Comparison of ENCODE assay signal across 36 cellular contexts in genomic region chr18:77853859-77854258, GRCh38.
"Had no signal": no experiment of that assay in that cellular context is flagged by ENCODE, and none has a peak within 500 bp of the region (broad histone marks: within the 10 kb centered on the region; RNA-seq: fewer than 3 reads in every experiment).

No MANE protein-coding gene starts in this region.

- H3K9me3 Mint-ChIP-seq: activated B cell treated with CpG ODN at 0.5 μM for 24 hours; activated CD4-positive, alpha-beta memory T cell treated with anti-CD3 and anti-CD28 coated beads for 36 hours; activated CD4-positive, alpha-beta T cell treated with anti-CD3 and anti-CD28 coated beads, Interleukin-2, amount 10 ng/mL, durations not matched to agents 24 days and 14 days; activated CD8-positive, alpha-beta T cell treated with anti-CD3 and anti-CD28 coated beads for 36 hours; activated naive CD4-positive, alpha-beta T cell treated with anti-CD3 and anti-CD28 coated beads for 36 hours; activated naive CD8-positive, alpha-beta T cell treated with anti-CD3 and anti-CD28 coated beads for 36 hours; activated T-cell treated with anti-CD3 and anti-CD28 coated beads, Interleukin-2, amount 50 U/mL, for 4 hours; activated T-cell treated with anti-CD3 and anti-CD28 coated beads, Interleukin-2, amount 50 U/mL, for 72 hours; activated T-helper 1 cell treated with anti-CD3 and anti-CD28 coated beads, Interleukin-12 subunit alpha, Interleukin-12 subunit beta, Interleukin-2, Interleukin-4 antibody, amounts not matched to agents 30 ng/mL and 10 ng/mL and 1 ng/mL, durations not matched to agents 14 hours and 24 hours and 36 hours; activated T-helper 17 cell treated with anti-CD3 and anti-CD28 coated beads, Interleukin-2, amount 50 U/mL, for 72 hours; T-helper 1 cell treated with Interleukin-12 subunit alpha and Interleukin-12 subunit beta and Interleukin-4 antibody, amounts not matched to agents 30 μg/mL and 1 μg/mL, for 36 hours; T-helper 2 cell treated with Interferon-gamma antibody and Interleukin-4, amounts not matched to agents 5 μg/mL and 100 μg/mL, for 36 hours had no signal

- DNase-seq: activated B cell treated with CpG ODN at 0.5 μM for 24 hours; activated CD4-positive, alpha-beta memory T cell treated with anti-CD3 and anti-CD28 coated beads for 36 hours; activated CD4-positive, alpha-beta T cell treated with anti-CD3 and anti-CD28 coated beads for 4 hours; activated CD4-positive, alpha-beta T cell treated with anti-CD3 and anti-CD28 coated beads, Interleukin-2, amount 10 ng/mL, durations not matched to agents 24 days and 14 days; activated CD4-positive, alpha-beta T cell treated with anti-CD3 and anti-CD28 coated beads, Interleukin-2, amount 50 U/mL, for 1 hour; activated CD4-positive, alpha-beta T cell treated with anti-CD3 and anti-CD28 coated beads, Interleukin-2, amount 50 U/mL, for 4 hours; activated CD4-positive, CD25-positive, alpha-beta regulatory T cell treated with anti-CD3 and anti-CD28 coated beads, Interleukin-2, amount 50 U/mL, for 72 hours; activated CD8-positive, alpha-beta memory T cell treated with anti-CD3 and anti-CD28 coated beads, Interleukin-2, amount 50 U/mL, for 4 hours; activated CD8-positive, alpha-beta T cell treated with anti-CD3 and anti-CD28 coated beads for 36 hours; activated effector memory CD4-positive, alpha-beta T cell treated with anti-CD3 and anti-CD28 coated beads, Interleukin-2, amount 50 U/mL, for 16 hours; activated gamma-delta T cell treated with Interleukin-2 at 50 U/mL for 16 hours; activated naive CD4-positive, alpha-beta T cell; activated naive CD4-positive, alpha-beta T cell treated with anti-CD3 and anti-CD28 coated beads for 36 hours; activated naive CD4-positive, alpha-beta T cell treated with anti-CD3 and anti-CD28 coated beads, Interleukin-2, amount 50 U/mL, for 16 hours; activated naive CD8-positive, alpha-beta T cell treated with anti-CD3 and anti-CD28 coated beads for 36 hours; activated T-cell treated with anti-CD3 and anti-CD28 coated beads for 4 hours; activated T-cell treated with anti-CD3 and anti-CD28 coated beads, Interleukin-2, amount 50 U/mL, for 1 hour; activated T-cell treated with anti-CD3 and anti-CD28 coated beads, Interleukin-2, amount 50 U/mL, for 4 hours; activated T-cell treated with anti-CD3 and anti-CD28 coated beads, Interleukin-2, amount 50 U/mL, for 72 hours; adrenal gland; amniotic stem cell; aorta; body of pancreas; brain microvascular endothelial cell; central memory CD4-positive, alpha-beta T cell; T-helper 2 cell; T-helper 9 cell had no signal

- FAIRE-seq: astrocyte, TTC549 had no signal

- ATAC-seq: activated CD8-positive, alpha-beta T cell treated with anti-CD3 and anti-CD28 coated beads for 36 hours; activated naive CD4-positive, alpha-beta T cell treated with anti-CD3 and anti-CD28 coated beads, Interleukin-2, amount 50 U/mL, for 72 hours; activated T-cell treated with anti-CD3 and anti-CD28 coated beads, Interleukin-2, amount 50 U/mL, for 4 hours; activated T-cell treated with anti-CD3 and anti-CD28 coated beads, Interleukin-2, amount 50 U/mL, for 72 hours; activated T-helper 17 cell treated with anti-CD3 and anti-CD28 coated beads, Interleukin-2, amount 50 U/mL, for 72 hours; body of pancreas had no signal

- H3K4me1 Mint-ChIP-seq: activated B cell treated with CpG ODN at 0.5 μM for 24 hours; activated CD4-positive, alpha-beta T cell treated with anti-CD3 and anti-CD28 coated beads, Interleukin-2, amount 10 ng/mL, durations not matched to agents 24 days and 14 days; activated naive CD8-positive, alpha-beta T cell treated with anti-CD3 and anti-CD28 coated beads for 36 hours; activated T-helper 17 cell treated with anti-CD3 and anti-CD28 coated beads, Interleukin-2, amount 50 U/mL, for 72 hours had no signal

- H3K36me3 ChIP-seq: adrenal gland, brain microvascular endothelial cell, breast epithelium had no signal

- H3K4me1 ChIP-seq: adrenal gland, body of pancreas, breast epithelium had no signal

- H3K36me3 Mint-ChIP-seq: activated CD4-positive, alpha-beta memory T cell treated with anti-CD3 and anti-CD28 coated beads for 36 hours; activated naive CD4-positive, alpha-beta T cell treated with anti-CD3 and anti-CD28 coated beads, Interleukin-2, amount 50 U/mL, for 72 hours; activated naive CD8-positive, alpha-beta T cell treated with anti-CD3 and anti-CD28 coated beads for 36 hours had no signal

- H3K4me3 Mint-ChIP-seq: activated B cell treated with CpG ODN at 0.5 μM for 24 hours; activated CD4-positive, alpha-beta memory T cell treated with anti-CD3 and anti-CD28 coated beads for 36 hours; activated CD4-positive, alpha-beta T cell treated with anti-CD3 and anti-CD28 coated beads, Interleukin-2, amount 10 ng/mL, durations not matched to agents 24 days and 14 days; activated CD8-positive, alpha-beta T cell treated with anti-CD3 and anti-CD28 coated beads for 36 hours; activated naive CD4-positive, alpha-beta T cell treated with anti-CD3 and anti-CD28 coated beads for 36 hours; activated naive CD8-positive, alpha-beta T cell treated with anti-CD3 and anti-CD28 coated beads for 36 hours; activated T-cell treated with anti-CD3 and anti-CD28 coated beads, Interleukin-2, amount 50 U/mL, for 4 hours; activated T-cell treated with anti-CD3 and anti-CD28 coated beads, Interleukin-2, amount 50 U/mL, for 72 hours; activated T-helper 1 cell treated with anti-CD3 and anti-CD28 coated beads, Interleukin-12 subunit alpha, Interleukin-12 subunit beta, Interleukin-2, Interleukin-4 antibody, amounts not matched to agents 30 ng/mL and 10 ng/mL and 1 ng/mL, durations not matched to agents 14 hours and 24 hours and 36 hours; activated T-helper 17 cell treated with anti-CD3 and anti-CD28 coated beads, Interleukin-2, amount 50 U/mL, for 72 hours; T-helper 1 cell treated with Interleukin-12 subunit alpha and Interleukin-12 subunit beta and Interleukin-4 antibody, amounts not matched to agents 30 μg/mL and 1 μg/mL, for 36 hours; T-helper 2 cell treated with Interferon-gamma antibody and Interleukin-4, amounts not matched to agents 5 μg/mL and 100 μg/mL, for 36 hours had no signal

- H3K27ac Mint-ChIP-seq: activated B cell treated with CpG ODN at 0.5 μM for 24 hours; activated CD4-positive, alpha-beta memory T cell treated with anti-CD3 and anti-CD28 coated beads for 36 hours; activated CD4-positive, alpha-beta T cell treated with anti-CD3 and anti-CD28 coated beads, Interleukin-2, amount 10 ng/mL, durations not matched to agents 24 days and 14 days; activated CD8-positive, alpha-beta T cell treated with anti-CD3 and anti-CD28 coated beads for 36 hours; activated naive CD4-positive, alpha-beta T cell treated with anti-CD3 and anti-CD28 coated beads for 36 hours; activated naive CD4-positive, alpha-beta T cell treated with anti-CD3 and anti-CD28 coated beads, Interleukin-2, amount 50 U/mL, for 72 hours; activated naive CD8-positive, alpha-beta T cell treated with anti-CD3 and anti-CD28 coated beads for 36 hours; activated T-cell treated with anti-CD3 and anti-CD28 coated beads, Interleukin-2, amount 50 U/mL, for 72 hours; activated T-helper 1 cell treated with anti-CD3 and anti-CD28 coated beads, Interleukin-12 subunit alpha, Interleukin-12 subunit beta, Interleukin-2, Interleukin-4 antibody, amounts not matched to agents 30 ng/mL and 10 ng/mL and 1 ng/mL, durations not matched to agents 14 hours and 24 hours and 36 hours; activated T-helper 17 cell treated with anti-CD3 and anti-CD28 coated beads, Interleukin-2, amount 50 U/mL, for 72 hours; T-helper 1 cell treated with Interleukin-12 subunit alpha and Interleukin-12 subunit beta and Interleukin-4 antibody, amounts not matched to agents 30 μg/mL and 1 μg/mL, for 36 hours; T-helper 2 cell treated with Interferon-gamma antibody and Interleukin-4, amounts not matched to agents 5 μg/mL and 100 μg/mL, for 36 hours had no signal

- H3K9me3 ChIP-seq: adrenal gland, body of pancreas, breast epithelium had no signal

- H3K27ac ChIP-seq: adrenal gland, body of pancreas, brain microvascular endothelial cell, breast epithelium, VCaP had no signal

- H3K4me3 ChIP-seq: adrenal gland, body of pancreas, breast epithelium had no signal
